ENCODE assay signal across 8 cellular contexts in genomic region chr11:57460017-57460755, GRCh38. TPM values are rescaled to one million over a fixed set of nuclear protein-coding genes. Genes with fewer than 3 reads are reported as not detected.
DNase-seq lines count a peak whose midpoint lies in the region; ATAC-seq, FAIRE-seq and TF ChIP-seq lines count a peak whose summit lies in the region.

Gene RTN4RL2 (plus strand): TSS chr11:57460528. CDS start chr11:57460866, 338 bp downstream.

- H3K36me3 Mint-ChIP-seq in T-helper 17 cell (ENCODE audit: low read depth) = peaks cover 5% of the 10 kb centered on the region

- peak within 1 kb of the TSS; percentile 96 for H3K4me3 Mint-ChIP-seq in T-helper 17 cell

- DNase-seq in AG08396 (ENCODE audit: low spot score) (peak; percentile 84), GM19239 (ENCODE audit: insufficient read length, low spot score) (peak; percentile 86), MV-4-11 (lab: John Stamatoyannopoulos, UW) (peak; percentile 49), T-helper 17 cell (peak in 2 of 3 donors; percentile 17 to 23), bronchial epithelial cell (ENCODE audit: low read depth) (no peak), left kidney (ENCODE audit: low read depth, low spot score) (peak; percentile 88)
- peak; percentile 71 for DNase-seq in stimulated activated CD8-positive, alpha-beta memory T cell treated with anti-CD3 and anti-CD28 coated beads, Interleukin-4, amount 100 ng/mL, for 48 hours

- peak within 1 kb of the TSS; percentile 83 for H3K27ac Mint-ChIP-seq in T-helper 17 cell

- ATAC-seq in T-helper 17 cell (peak; percentile 65), GM19467 (IDR thresholded peaks at IDR 0.05; ENCODE audit: unreplicated experiment) (no peak)

- H3K4me3 ChIP-seq in bronchial epithelial cell (ENCODE audit: low read depth, low read length) = peak within 1 kb of the TSS; percentile 15

- peaks cover 31% of the 10 kb centered on the region for H3K27me3 Mint-ChIP-seq in T-helper 17 cell

- no peaks in the 10 kb centered on the region for H3K9me3 ChIP-seq in T-helper 17 cell (ENCODE audit: control insufficient read depth, low read length, poor library complexity, severe bottlenecking)

- peaks cover 23% of the 10 kb centered on the region for H3K4me1 Mint-ChIP-seq in T-helper 17 cell

- TF ChIP-seq CTCF in bronchial epithelial cell (IDR thresholded peaks at IDR 0.05; ENCODE audit: insufficient read depth, low read length, severe bottlenecking) = peak; percentile 46

- FAIRE-seq in GM19239 (lab: Jason Lieb, UNC) (peak; percentile 44), bronchial epithelial cell (lab: Jason Lieb, UNC) (no peak)

- peaks cover 35% of the 10 kb centered on the region for H3K27me3 ChIP-seq in bronchial epithelial cell (ENCODE audit: control insufficient read depth, insufficient read depth, low read length)

- H3K36me3 ChIP-seq in bronchial epithelial cell (ENCODE audit: control insufficient read depth, insufficient read depth, low read length) = no peaks in the 10 kb centered on the region

RNA-seq across cellular contexts. Expression of gene RTN4RL2, which starts in this region (rescaled TPM):
- total RNA-seq in T-helper 17 cell = under 1 TPM in 1 of 2 donors, not detected in 1; 0.23 TPM
- not detected in 2 replicates for total RNA-seq in bronchial epithelial cell

Comparison
In these comparisons a context has a peak if more than half of its experiments do, and no peak if none do; other contexts are left out.
1. Peak in DNase-seq and ATAC-seq in T-helper 17 cell; RNA of the gene not detected or under 1 TPM.